Comparison of ENCODE assay signal across 24 cellular contexts in the genomic region with DNA sequence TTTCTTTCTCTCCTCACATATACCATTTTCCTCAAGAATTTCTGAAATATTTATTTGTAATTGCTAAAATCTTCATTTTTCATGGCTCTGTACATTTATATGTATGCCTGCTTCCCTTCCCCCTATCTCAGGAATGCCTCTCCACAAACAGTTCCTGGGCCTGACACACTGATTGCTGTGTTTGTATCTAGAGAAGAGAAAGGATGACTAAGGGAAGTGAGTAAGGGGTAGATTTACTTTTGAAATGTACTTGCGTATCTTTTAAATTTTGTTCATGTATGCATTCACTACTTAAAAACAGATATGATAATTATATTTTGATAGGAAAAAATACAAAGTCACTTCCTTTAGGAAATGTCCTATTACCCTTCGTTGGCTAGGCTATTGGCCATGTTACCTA.
DNase-seq lines count a peak whose midpoint lies in the region; ATAC-seq and TF ChIP-seq lines count a peak whose summit lies in the region.
"Had no signal": no experiment of that assay in that cellular context is flagged by ENCODE, and none has a peak within 500 bp of the region (broad histone marks: within the 10 kb centered on the region; RNA-seq: fewer than 3 reads in every experiment).

No MANE protein-coding gene starts in this region.

- H3F3A ChIP-seq in PC-9 (ENCODE audit: insufficient read depth, low read depth) = no peaks in the 10 kb centered on the region

- no peak overlapping the region for H3K14ac ChIP-seq in neuronal stem cell (ENCODE audit: low read length)

- WGBS in neuronal stem cell (ENCODE audit: extremely low coverage in 2 of 2, insufficient read length in 2 of 2, insufficient replicate concordance in 1 of 2), 2 donors = no CpG with 5 or more reads among the region's 2 CpGs

- H3K9me2 ChIP-seq in PC-9 (ENCODE audit: insufficient read depth) = no peaks in the 10 kb centered on the region

- no peaks in the 10 kb centered on the region for H3K79me2 ChIP-seq in PC-9 (ENCODE audit: low read depth)

- H2BK12ac ChIP-seq in neuronal stem cell (ENCODE audit: low read length) = no peak overlapping the region

- no peak overlapping the region for H2BK120ac ChIP-seq in neuronal stem cell (ENCODE audit: low read depth, low read length)

- no peak overlapping the region for H3K4me2 ChIP-seq in PC-9
- H3K4me2 ChIP-seq in neuronal stem cell (ENCODE audit: insufficient read depth, low read length, poor library complexity, severe bottlenecking) = no peak overlapping the region

- TF ChIP-seq CTCF in PC-9 (conservative IDR thresholded peaks at IDR 0.05) (no peak), right atrium auricular region (IDR thresholded peaks at IDR 0.05) (no peak)

- H3K27me3 ChIP-seq in PC-9 (ENCODE audit: insufficient read depth, low read depth) = no peaks in the 10 kb centered on the region
- H3K27me3 ChIP-seq in neuronal stem cell (ENCODE audit: control insufficient read depth in 3 of 3, insufficient read depth in 3 of 3, low read depth in 1 of 3, low read length in 3 of 3) = no peaks in the 10 kb centered on the region
- no peaks in the 10 kb centered on the region for H3K27me3 ChIP-seq in right atrium auricular region
- H3K27me3 ChIP-seq: body of pancreas, thyroid gland had no signal

- H3K23ac ChIP-seq in neuronal stem cell (ENCODE audit: low read depth, low read length, poor library complexity) = no peak overlapping the region

- no TSS peak for BruUV-seq in PC-9 (replicated peaks; lab: Mats Ljungman, UMichigan)

- H3K36me3 ChIP-seq in PC-9 (ENCODE audit: low read depth) (no peaks in the 10 kb centered on the region), neuronal stem cell (replicated peaks in 1 of 2; ENCODE audit: control insufficient read depth in 2 of 2, insufficient read depth in 2 of 2, low read length in 2 of 2) (no peaks in the 10 kb centered on the region), right atrium auricular region (no peaks in the 10 kb centered on the region)
- H3K36me3 ChIP-seq: thyroid gland had no signal

- H3K9ac ChIP-seq in neuronal stem cell (ENCODE audit: low read depth, low read length, poor library complexity) = no peak overlapping the region

- no peak overlapping the region for H3K18ac ChIP-seq in neuronal stem cell (ENCODE audit: low read length)

- H3K4me1 ChIP-seq in PC-9 (replicated peaks; ENCODE audit: insufficient read depth) = no peaks in the 10 kb centered on the region
- no peaks in the 10 kb centered on the region for H3K4me1 ChIP-seq in neuronal stem cell (ENCODE audit: control insufficient read depth in 2 of 2, insufficient read depth in 1 of 2, low read depth in 1 of 2, low read length in 2 of 2)
- no peaks in the 10 kb centered on the region for H3K4me1 ChIP-seq in right atrium auricular region
- H3K4me1 ChIP-seq: body of pancreas, thyroid gland had no signal

- no peaks in the 10 kb centered on the region for H4K20me1 ChIP-seq in PC-9 (ENCODE audit: insufficient read depth)

- POLR2A ChIA-PET in PC-9 (lab: Charles Lee; ENCODE audit: unreplicated experiment) = no interaction called here

- H2AFZ ChIP-seq in PC-9 (peak overlapping the region; percentile 74; the same call in 1 of the 2 replicates), neuronal stem cell (ENCODE audit: low read length) (peak overlapping the region; percentile 46)

- H3K27ac ChIP-seq in PC-9 (no peak overlapping the region), neuronal stem cell (replicated peaks; ENCODE audit: low read length) (no peak overlapping the region), right atrium auricular region (no peak overlapping the region)
- H3K27ac ChIP-seq: body of pancreas, coronary artery, skin epidermis, thyroid gland had no signal

- DNase-seq in EH (ENCODE audit: low read depth) (peak; percentile 18), PC-9 (no peak), fibroblast of gingiva (ENCODE audit: low read depth) (peak; percentile 20), neuronal stem cell (ENCODE audit: low spot score) (no peak), KG1 (lab: John Stamatoyannopoulos, UW) (no peak), right atrium auricular region (ENCODE audit: low spot score) (no peak), NCI-H2227 treated with DMSO at 0.1 percent for 48 hours (lab: John Stamatoyannopoulos, UW) (no peak)
- DNase-seq: activated CD4-positive, alpha-beta T cell treated with anti-CD3 and anti-CD28 coated beads for 4 hours; activated naive CD4-positive, alpha-beta T cell treated with anti-CD3 and anti-CD28 coated beads, Interleukin-2, amount 50 U/mL, for 16 hours; body of pancreas; CD4-positive, alpha-beta memory T cell; DMS79; left cardiac atrium; midbrain; NCI-H1417; NCI-H2107; NCI-H69; stimulated activated naive CD4-positive, alpha-beta T cell; SW 1271; thyroid gland had no signal

- no peak overlapping the region for H4K91ac ChIP-seq in neuronal stem cell (ENCODE audit: low read depth, low read length, poor library complexity)

- H3K4me3 ChIP-seq in PC-9 (no peak overlapping the region), neuronal stem cell (ENCODE audit: low read length in 2 of 2) (no peak overlapping the region), right atrium auricular region (no peak overlapping the region)
- H3K4me3 ChIP-seq: body of pancreas, coronary artery, skin epidermis, thyroid gland had no signal

- no peaks in the 10 kb centered on the region for H3K79me1 ChIP-seq in neuronal stem cell (ENCODE audit: low read depth, low read length)

- H2AK5ac ChIP-seq in neuronal stem cell (ENCODE audit: low read depth, low read length) = no peak overlapping the region

- no peak overlapping the region for H4K8ac ChIP-seq in neuronal stem cell (ENCODE audit: low read depth, low read length)

- CTCF ChIA-PET in PC-9 (lab: Charles Lee) = no interaction called here

- H3K9me3 ChIP-seq in PC-9 (ENCODE audit: insufficient read depth, low read depth) (no peaks in the 10 kb centered on the region), neuronal stem cell (replicated peaks in 1 of 2; ENCODE audit: control insufficient read depth in 2 of 2, insufficient read depth in 1 of 2, low read depth in 1 of 2, low read length in 2 of 2) (peaks cover 3 to 7% of the 10 kb centered on the region in 2 donors), right atrium auricular region (peaks cover 0 to 7% of the 10 kb centered on the region in 2 donors)
- H3K9me3 ChIP-seq: body of pancreas, thyroid gland had no signal

- no peak overlapping the region for H2BK15ac ChIP-seq in neuronal stem cell (ENCODE audit: low read length)

- ATAC-seq in GM21529 (IDR thresholded peaks at IDR 0.05; ENCODE audit: unreplicated experiment) = no peak
- ATAC-seq: body of pancreas, Right ventricle myocardium inferior had no signal

- H3K4ac ChIP-seq in neuronal stem cell (ENCODE audit: low read length) = no peak overlapping the region

- H2BK5ac ChIP-seq in neuronal stem cell (ENCODE audit: low read length) = no peak overlapping the region

- intact Hi-C loops in PC-9 (cut with micrococcal nuclease; ENCODE audit: unreplicated experiment) = no loop called here

Comparison
In these comparisons a context has a peak if more than half of its experiments do, and no peak if none do; other contexts are left out.
1. DNase-seq: peak in EH (single experiment) and fibroblast of gingiva (single experiment); none in PC-9 (0 of 2), neuronal stem cell (single experiment), KG1 (single experiment), right atrium auricular region (single experiment) and NCI-H2227 treated with DMSO at 0.1 percent for 48 hours (single experiment).